ENCODE assay signal across 2 cellular contexts in the genomic region with DNA sequence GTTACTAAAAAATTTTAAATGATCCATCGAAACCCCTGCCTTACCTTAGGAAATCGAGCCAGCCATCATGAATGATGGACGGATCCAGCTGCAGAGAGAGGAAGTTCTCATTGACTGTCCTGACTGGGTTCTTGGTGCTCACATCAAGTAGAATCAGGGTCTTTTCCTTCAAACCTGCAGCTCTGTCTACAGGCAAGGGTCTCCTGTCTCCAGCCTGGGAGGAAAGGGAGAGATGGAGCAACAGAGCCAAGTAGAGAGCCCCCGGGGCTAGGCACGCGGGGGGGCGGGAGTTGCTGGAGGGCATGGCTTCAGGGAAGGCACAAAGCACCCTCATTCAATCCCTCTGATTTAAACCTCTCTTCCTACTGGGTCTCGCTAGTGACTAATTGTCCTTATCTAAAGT.
TF ChIP-seq lines count a peak whose summit lies in the region.

A gene (minus strand): TSS at position 384 of the 403 bp plus-strand sequence.

TF ChIP-seq in SK-N-SH, 30 proteins besides CTCF, POLR2A, EP300 and RAD21 (continued from another document):
- TF ChIP-seq, protein P1, sequence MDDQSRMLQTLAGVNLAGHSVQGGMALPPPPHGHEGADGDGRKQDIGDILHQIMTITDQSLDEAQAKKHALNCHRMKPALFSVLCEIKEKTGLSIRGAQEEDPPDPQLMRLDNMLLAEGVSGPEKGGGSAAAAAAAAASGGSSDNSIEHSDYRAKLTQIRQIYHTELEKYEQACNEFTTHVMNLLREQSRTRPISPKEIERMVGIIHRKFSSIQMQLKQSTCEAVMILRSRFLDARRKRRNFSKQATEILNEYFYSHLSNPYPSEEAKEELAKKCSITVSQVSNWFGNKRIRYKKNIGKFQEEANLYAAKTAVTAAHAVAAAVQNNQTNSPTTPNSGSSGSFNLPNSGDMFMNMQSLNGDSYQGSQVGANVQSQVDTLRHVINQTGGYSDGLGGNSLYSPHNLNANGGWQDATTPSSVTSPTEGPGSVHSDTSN (IDR thresholded peaks at IDR 0.05), result no peak
- TF ChIP-seq TAF1 (IDR thresholded peaks at IDR 0.05; ENCODE audit: borderline replicate concordance, low read depth, low read length) (no peak), RFX5 (IDR thresholded peaks at IDR 0.05; ENCODE audit: low read length) (no peak)
TF ChIP-seq in SK-N-SH: peak in this region for 0.

TF ChIP-seq in SK-N-SH treated with all-trans-retinoic acid at 6 μM for 48 hours, 23 proteins besides CTCF, POLR2A, EP300 and RAD21 (continued from another document):
- TF ChIP-seq, protein P2, sequence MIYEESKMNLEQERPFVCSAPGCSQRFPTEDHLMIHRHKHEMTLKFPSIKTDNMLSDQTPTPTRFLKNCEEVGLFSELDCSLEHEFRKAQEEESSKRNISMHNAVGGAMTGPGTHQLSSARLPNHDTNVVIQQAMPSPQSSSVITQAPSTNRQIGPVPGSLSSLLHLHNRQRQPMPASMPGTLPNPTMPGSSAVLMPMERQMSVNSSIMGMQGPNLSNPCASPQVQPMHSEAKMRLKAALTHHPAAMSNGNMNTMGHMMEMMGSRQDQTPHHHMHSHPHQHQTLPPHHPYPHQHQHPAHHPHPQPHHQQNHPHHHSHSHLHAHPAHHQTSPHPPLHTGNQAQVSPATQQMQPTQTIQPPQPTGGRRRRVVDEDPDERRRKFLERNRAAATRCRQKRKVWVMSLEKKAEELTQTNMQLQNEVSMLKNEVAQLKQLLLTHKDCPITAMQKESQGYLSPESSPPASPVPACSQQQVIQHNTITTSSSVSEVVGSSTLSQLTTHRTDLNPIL (CRISPR knock-in tag; IDR thresholded peaks at IDR 0.05; ENCODE audit: low read depth), result no peak
- TF ChIP-seq, protein P3, sequence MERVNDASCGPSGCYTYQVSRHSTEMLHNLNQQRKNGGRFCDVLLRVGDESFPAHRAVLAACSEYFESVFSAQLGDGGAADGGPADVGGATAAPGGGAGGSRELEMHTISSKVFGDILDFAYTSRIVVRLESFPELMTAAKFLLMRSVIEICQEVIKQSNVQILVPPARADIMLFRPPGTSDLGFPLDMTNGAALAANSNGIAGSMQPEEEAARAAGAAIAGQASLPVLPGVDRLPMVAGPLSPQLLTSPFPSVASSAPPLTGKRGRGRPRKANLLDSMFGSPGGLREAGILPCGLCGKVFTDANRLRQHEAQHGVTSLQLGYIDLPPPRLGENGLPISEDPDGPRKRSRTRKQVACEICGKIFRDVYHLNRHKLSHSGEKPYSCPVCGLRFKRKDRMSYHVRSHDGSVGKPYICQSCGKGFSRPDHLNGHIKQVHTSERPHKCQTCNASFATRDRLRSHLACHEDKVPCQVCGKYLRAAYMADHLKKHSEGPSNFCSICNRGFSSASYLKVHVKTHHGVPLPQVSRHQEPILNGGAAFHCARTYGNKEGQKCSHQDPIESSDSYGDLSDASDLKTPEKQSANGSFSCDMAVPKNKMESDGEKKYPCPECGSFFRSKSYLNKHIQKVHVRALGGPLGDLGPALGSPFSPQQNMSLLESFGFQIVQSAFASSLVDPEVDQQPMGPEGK (CRISPR knock-in tag; IDR thresholded peaks at IDR 0.05; ENCODE audit: borderline replicate concordance), result no peak
- TF ChIP-seq PPARA (CRISPR knock-in tag; IDR thresholded peaks at IDR 0.05; ENCODE audit: borderline replicate concordance) (no peak), ZC3H10 (CRISPR knock-in tag; IDR thresholded peaks at IDR 0.05) (no peak), ZFP30 (CRISPR knock-in tag; IDR thresholded peaks at IDR 0.05) (no peak)
- TF ChIP-seq, protein P4, sequence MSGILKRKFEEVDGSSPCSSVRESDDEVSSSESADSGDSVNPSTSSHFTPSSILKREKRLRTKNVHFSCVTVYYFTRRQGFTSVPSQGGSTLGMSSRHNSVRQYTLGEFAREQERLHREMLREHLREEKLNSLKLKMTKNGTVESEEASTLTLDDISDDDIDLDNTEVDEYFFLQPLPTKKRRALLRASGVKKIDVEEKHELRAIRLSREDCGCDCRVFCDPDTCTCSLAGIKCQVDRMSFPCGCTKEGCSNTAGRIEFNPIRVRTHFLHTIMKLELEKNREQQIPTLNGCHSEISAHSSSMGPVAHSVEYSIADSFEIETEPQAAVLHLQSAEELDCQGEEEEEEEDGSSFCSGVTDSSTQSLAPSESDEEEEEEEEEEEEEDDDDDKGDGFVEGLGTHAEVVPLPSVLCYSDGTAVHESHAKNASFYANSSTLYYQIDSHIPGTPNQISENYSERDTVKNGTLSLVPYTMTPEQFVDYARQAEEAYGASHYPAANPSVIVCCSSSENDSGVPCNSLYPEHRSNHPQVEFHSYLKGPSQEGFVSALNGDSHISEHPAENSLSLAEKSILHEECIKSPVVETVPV (CRISPR knock-in tag; IDR thresholded peaks at IDR 0.05), result no peak
